In genomic region chr19:11203194-11204075, GRCh38 we compare ENCODE assay signal across 8 cellular contexts. TPM values are rescaled to one million over a fixed set of nuclear protein-coding genes. Genes with fewer than 3 reads are reported as not detected.
DNase-seq lines count a peak whose midpoint lies in the region; ATAC-seq and TF ChIP-seq lines count a peak whose summit lies in the region.

No MANE protein-coding gene starts in this region.

- no peak overlapping the region for H3K4me3 Mint-ChIP-seq in GM23338

- H3K4me1 ChIP-seq in GM23338 (ENCODE audit: insufficient read depth), result no peaks in the 10 kb centered on the region; the same call in 1 of the 2 replicates
- peaks cover 0 to 3% of the 10 kb centered on the region in 2 donors for H3K4me1 ChIP-seq in breast epithelium
- no peaks in the 10 kb centered on the region for H3K4me1 ChIP-seq in smooth muscle cell (ENCODE audit: low read depth)

- TF ChIP-seq POLR2A in breast epithelium (IDR thresholded peaks at IDR 0.05), result no peak

- TF ChIP-seq CTCF in GM23338 (conservative IDR thresholded peaks at IDR 0.05; ENCODE audit: low read depth in 2 of 2) (peak; percentile 60 to 90), breast epithelium (IDR thresholded peaks at IDR 0.05) (peak in 2 of 3 donors; percentile 58 to 77), smooth muscle cell (IDR thresholded peaks at IDR 0.05; ENCODE audit: borderline replicate concordance, insufficient read depth, poor library complexity, severe bottlenecking) (peak; percentile 94)

- H3K9ac ChIP-seq in smooth muscle cell (ENCODE audit: low read depth), result no peak overlapping the region

- H3K27ac ChIP-seq in GM23338 (ENCODE audit: low read depth) (no peak overlapping the region; the same call in 1 of the 2 replicates), breast epithelium (peak overlapping the region; percentile 88 to 90), smooth muscle cell (ENCODE audit: low read depth) (peak overlapping the region; percentile 31)

- DNase-seq in AG20443 (ENCODE audit: low spot score) (peak; percentile 91), GM23338 (ENCODE audit: low spot score) (peak; percentile 77), T-helper 9 cell (peak; percentile 41), breast epithelium (ENCODE audit: low spot score in 2 of 2) (peak in 1 of 2 donors; percentile 81), iris pigment epithelial cell (ENCODE audit: low read depth) (peak; percentile 54), smooth muscle cell (lab: John Stamatoyannopoulos, UW; ENCODE audit: unreplicated experiment) (peak; percentile 73), NCI-H774 (lab: John Stamatoyannopoulos, UW) (no peak)

- H3K9me3 ChIP-seq in breast epithelium (no peaks in the 10 kb centered on the region), smooth muscle cell (replicated peaks; ENCODE audit: low read depth) (no peaks in the 10 kb centered on the region)

- H3K4me1 Mint-ChIP-seq in GM23338, result peaks cover 3% of the 10 kb centered on the region; the same call in 2 of the 3 replicates

- H3K79me2 ChIP-seq in GM23338 (replicated peaks; ENCODE audit: insufficient read depth) (no peaks in the 10 kb centered on the region), smooth muscle cell (ENCODE audit: low read depth) (no peaks in the 10 kb centered on the region)

- H3K9me3 Mint-ChIP-seq in GM23338, result no peaks in the 10 kb centered on the region

- H3K27ac Mint-ChIP-seq in GM23338, result no peak overlapping the region

- WGBS in smooth muscle cell (ENCODE audit: low lambda C conversion rate), result 38% methylated on average over 14 of the region's 17 CpGs

- no peak overlapping the region for H2AFZ ChIP-seq in GM23338
- H2AFZ ChIP-seq in smooth muscle cell (ENCODE audit: low read depth), result no peak overlapping the region

- no peaks in the 10 kb centered on the region for H3K9me2 ChIP-seq in GM23338 (ENCODE audit: insufficient read depth)

- H3K27me3 ChIP-seq in GM23338 (ENCODE audit: insufficient read depth) (no peaks in the 10 kb centered on the region), breast epithelium (no peaks in the 10 kb centered on the region), smooth muscle cell (ENCODE audit: low read depth) (no peaks in the 10 kb centered on the region)

- H3K4me3 ChIP-seq in GM23338 (no peak overlapping the region), breast epithelium (no peak overlapping the region), smooth muscle cell (no peak overlapping the region)

- H3F3A ChIP-seq in GM23338 (replicated peaks; ENCODE audit: low read depth), result peaks cover 21% of the 10 kb centered on the region
- no peaks in the 10 kb centered on the region for H3F3A ChIP-seq in smooth muscle cell (ENCODE audit: low read depth)

- H3K36me3 ChIP-seq in GM23338 (ENCODE audit: insufficient read depth), result 0 out of 2 replicates have a peak, but pooled peaks cover 3% of the 10 kb centered on the region
- no peaks in the 10 kb centered on the region for H3K36me3 ChIP-seq in breast epithelium
- H3K36me3 ChIP-seq in smooth muscle cell (ENCODE audit: low read depth), result no peaks in the 10 kb centered on the region

- H3K4me2 ChIP-seq in GM23338, result no peak overlapping the region
- peak overlapping the region; percentile 65 for H3K4me2 ChIP-seq in smooth muscle cell

- H3K36me3 Mint-ChIP-seq in GM23338 (ENCODE audit: low read depth), result peaks cover 10% of the 10 kb centered on the region

- ATAC-seq in GM23338 (peak; percentile 91), GM21526 (IDR thresholded peaks at IDR 0.05; ENCODE audit: low FRiP score, unreplicated experiment) (no peak)

- H3K27me3 Mint-ChIP-seq in GM23338 (ENCODE audit: insufficient read depth, low read depth, poor library complexity), result peaks cover 6% of the 10 kb centered on the region

- H4K20me1 ChIP-seq in GM23338 (replicated peaks; ENCODE audit: insufficient read depth) (0 out of 2 replicates have a peak, but pooled peaks cover 3% of the 10 kb centered on the region), smooth muscle cell (ENCODE audit: low read depth) (no peaks in the 10 kb centered on the region)

- intact Hi-C loops in breast epithelium (cut with DNase I; ENCODE audit: low total_unique reads), result loop anchor here (2.0 kb wide), 1 partner anchor 65 kb away; no protein-coding TSS in a partner anchor

TF ChIP-seq in GM23338, 12 proteins besides CTCF, POLR2A, EP300 and RAD21 (continues in another document):
- TF ChIP-seq NANOG (IDR thresholded peaks at IDR 0.05; ENCODE audit: borderline replicate concordance) (no peak), EZH2phosphoT487 (IDR thresholded peaks at IDR 0.05; ENCODE audit: unreplicated experiment) (no peak), REST (IDR thresholded peaks at IDR 0.05; ENCODE audit: unreplicated experiment) (no peak), POLR2AphosphoS5 (IDR thresholded peaks at IDR 0.05; ENCODE audit: low read depth) (no peak), JUNB (IDR thresholded peaks at IDR 0.05; ENCODE audit: unreplicated experiment) (no peak), ZNF331 (CRISPR knock-in tag; IDR thresholded peaks at IDR 0.05; ENCODE audit: low read depth) (no peak), STAT1 (IDR thresholded peaks at IDR 0.05; ENCODE audit: unreplicated experiment) (no peak), EZH2 (IDR thresholded peaks at IDR 0.05; ENCODE audit: low read depth, unreplicated experiment) (no peak), CREB1 (CRISPR knock-in tag; IDR thresholded peaks at IDR 0.05; ENCODE audit: low read depth) (no peak), ZNF114 (CRISPR knock-in tag; IDR thresholded peaks at IDR 0.05) (no peak)
- TF ChIP-seq, protein P1, sequence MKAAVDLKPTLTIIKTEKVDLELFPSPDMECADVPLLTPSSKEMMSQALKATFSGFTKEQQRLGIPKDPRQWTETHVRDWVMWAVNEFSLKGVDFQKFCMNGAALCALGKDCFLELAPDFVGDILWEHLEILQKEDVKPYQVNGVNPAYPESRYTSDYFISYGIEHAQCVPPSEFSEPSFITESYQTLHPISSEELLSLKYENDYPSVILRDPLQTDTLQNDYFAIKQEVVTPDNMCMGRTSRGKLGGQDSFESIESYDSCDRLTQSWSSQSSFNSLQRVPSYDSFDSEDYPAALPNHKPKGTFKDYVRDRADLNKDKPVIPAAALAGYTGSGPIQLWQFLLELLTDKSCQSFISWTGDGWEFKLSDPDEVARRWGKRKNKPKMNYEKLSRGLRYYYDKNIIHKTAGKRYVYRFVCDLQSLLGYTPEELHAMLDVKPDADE (IDR thresholded peaks at IDR 0.05), result no peak

RNA-seq across cellular contexts. Expression of gene KANK2, which starts 6.1 kb away (rescaled TPM):
- 47.5 and 65.4 TPM in 2 replicates for total RNA-seq in GM23338 (2014; rRNA removed; shearing (Covaris generic))
- polyA plus RNA-seq in GM23338 (2016; fragmentation: Nextera tagmentation; extraction: Ambion mirVana), result 14.7 and 15.9 TPM in 2 replicates
- total RNA-seq in breast epithelium, result 100 to 1,000 TPM; 142 to 477 (median 197) TPM
- 28.1 and 44.1 TPM in 2 replicates for total RNA-seq in smooth muscle cell
- 31.9 and 32.0 TPM in 2 replicates for polyA plus RNA-seq in smooth muscle cell

RNA-seq across cellular contexts. Expression of gene ANGPTL8, which starts 36.0 kb away (rescaled TPM):
- not detected in 2 replicates for total RNA-seq in GM23338 (2014; rRNA removed; shearing (Covaris generic))
- 0.42 TPM in 1 of 2 replicates, not detected in the other for polyA plus RNA-seq in GM23338 (2016; fragmentation: Nextera tagmentation; extraction: Ambion mirVana)
- 10 to 100 TPM in 1 of 3 donors, under 1 TPM in 1, not detected in 1; 0.44 to 17.9 TPM for total RNA-seq in breast epithelium
- 0.54 TPM in 1 of 2 replicates, not detected in the other for total RNA-seq in smooth muscle cell
- 0.48 and 0.80 TPM in 2 replicates for polyA plus RNA-seq in smooth muscle cell

RNA-seq across cellular contexts. Expression of gene SPC24, which starts 47.9 kb away (rescaled TPM):
- 38.7 and 42.2 TPM in 2 replicates for total RNA-seq in GM23338 (2014; rRNA removed; shearing (Covaris generic))
- 40.6 and 41.8 TPM in 2 replicates for polyA plus RNA-seq in GM23338 (2016; fragmentation: Nextera tagmentation; extraction: Ambion mirVana)
- 1 to 10 TPM in 2 of 3 donors, under 1 TPM in 1; 0.66 to 4.8 (median 2.3) TPM for total RNA-seq in breast epithelium
- total RNA-seq in smooth muscle cell, result 7.6 and 10.1 TPM in 2 replicates
- 6.1 and 9.7 TPM in 2 replicates for polyA plus RNA-seq in smooth muscle cell

RNA-seq across cellular contexts. Expression of gene DOCK6, which starts 58.9 kb away (rescaled TPM):
- 48.3 and 49.0 TPM in 2 replicates for total RNA-seq in GM23338 (2014; rRNA removed; shearing (Covaris generic))
- polyA plus RNA-seq in GM23338 (2016; fragmentation: Nextera tagmentation; extraction: Ambion mirVana), result 28.9 and 34.6 TPM in 2 replicates
- 10 to 100 TPM; 20.9 to 59.3 (median 49.6) TPM for total RNA-seq in breast epithelium
- total RNA-seq in smooth muscle cell, result 13.8 and 15.3 TPM in 2 replicates
- polyA plus RNA-seq in smooth muscle cell, result 14.8 and 28.7 TPM in 2 replicates
